Comparison of ENCODE assay signal across 1 cellular context in the genomic region with DNA sequence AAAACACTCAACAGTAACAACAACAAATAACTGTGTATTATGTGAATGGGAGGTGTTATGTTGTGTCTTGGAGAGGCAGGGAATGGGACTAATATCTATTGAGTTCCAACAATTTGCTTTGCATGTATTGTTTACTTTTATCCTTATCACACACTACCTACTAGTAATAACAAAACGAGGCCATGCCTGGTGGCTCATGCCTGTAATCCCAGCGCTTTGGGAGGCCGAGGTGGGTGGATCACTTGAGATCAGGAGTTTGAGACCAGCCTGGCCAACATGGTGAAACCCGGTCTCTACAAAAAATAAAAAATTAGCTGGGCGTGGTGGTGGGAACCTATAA.
TF ChIP-seq lines count a peak whose summit lies in the region.

No MANE protein-coding gene starts in this region.

TF ChIP-seq in K562, 482 proteins besides CTCF, POLR2A, EP300 and RAD21:
- 0 out of 2 replicates have a peak, but pooled peaks have one; percentile 46 for TF ChIP-seq FOSL1 (tag; conservative IDR thresholded peaks at IDR 0.05)
